ENCODE assay signal across 11 cellular contexts in genomic region chr10:72298774-72299519, GRCh38. TPM values are rescaled to one million over a fixed set of nuclear protein-coding genes. Genes with fewer than 3 reads are reported as not detected.
DNase-seq lines count a peak whose midpoint lies in the region; ATAC-seq, FAIRE-seq and TF ChIP-seq lines count a peak whose summit lies in the region.
"Had no signal": no experiment of that assay in that cellular context is flagged by ENCODE, and none has a peak within 500 bp of the region (broad histone marks: within the 10 kb centered on the region; RNA-seq: fewer than 3 reads in every experiment).

No MANE protein-coding gene starts in this region.

- DNase-seq in left ventricle myocardium superior (peak; percentile 35), Right ventricle myocardium inferior (ENCODE audit: missing footprints) (no peak), caudate nucleus (lab: John Stamatoyannopoulos, UW) (no peak), nephron progenitor cell (no peak), vagina (ENCODE audit: extremely low spot score in 2 of 2) (peak in 1 of 2 donors; percentile 90), cerebellar cortex (ENCODE audit: low spot score) (no peak), GM12892 (ENCODE audit: insufficient read length) (no peak)
- DNase-seq: activated CD4-positive, alpha-beta T cell treated with anti-CD3 and anti-CD28 coated beads, Interleukin-2, amount 50 U/mL, for 4 hours; NCI-H526 treated with DMSO at 0.1 percent for 48 hours had no signal

- TF ChIP-seq CTCF in nephron progenitor cell (IDR thresholded peaks at IDR 0.05) (no peak), vagina (IDR thresholded peaks at IDR 0.05) (no peak)

- no peaks in the 10 kb centered on the region for H3K9me3 Mint-ChIP-seq in nephron progenitor cell

- intact Hi-C loops in left ventricle myocardium superior (cut with micrococcal nuclease) = no loop called here
- intact Hi-C loops in Right ventricle myocardium inferior (cut with DNase I) = loop anchor here (2.0 kb wide), 1 partner anchor 20 kb away; no protein-coding TSS in a partner anchor
- intact Hi-C loops in vagina (cut with DNase I) = no loop called here

- no peaks in the 10 kb centered on the region for H3K36me3 Mint-ChIP-seq in nephron progenitor cell (ENCODE audit: low read depth)

- TF ChIP-seq POLR2A in vagina (IDR thresholded peaks at IDR 0.05) (no peak), GM12892 (IDR thresholded peaks at IDR 0.05; ENCODE audit: low read depth, low read length) (no peak)

- H3K9me3 ChIP-seq in vagina = no peaks in the 10 kb centered on the region

- peaks cover 22% of the 10 kb centered on the region for H3K4me1 ChIP-seq in vagina

- peaks cover 40% of the 10 kb centered on the region for H3K4me1 Mint-ChIP-seq in nephron progenitor cell

- peaks cover 9% of the 10 kb centered on the region for H3K27me3 Mint-ChIP-seq in nephron progenitor cell (ENCODE audit: low read depth, poor library complexity)

- H3K27me3 ChIP-seq in vagina = no peaks in the 10 kb centered on the region

- H3K27ac ChIP-seq in caudate nucleus (ENCODE audit: low read depth, low read length) = peak overlapping the region; percentile 30
- H3K27ac ChIP-seq in vagina = peak overlapping the region; percentile 96
- H3K27ac ChIP-seq: HL-60 had no signal

- no peak overlapping the region for H3K4me3 Mint-ChIP-seq in nephron progenitor cell

- peak overlapping the region; percentile 44 for H3K27ac Mint-ChIP-seq in nephron progenitor cell

- ATAC-seq in left ventricle myocardium superior (no peak), Right ventricle myocardium inferior (no peak), HG02870 (IDR thresholded peaks at IDR 0.05; ENCODE audit: unreplicated experiment) (no peak)

- no peaks in the 10 kb centered on the region for H3K36me3 ChIP-seq in vagina

- H3K4me3 ChIP-seq in vagina = no peak overlapping the region

- FAIRE-seq in GM12892 (lab: Jason Lieb, UNC) = no peak

RNA-seq across cellular contexts. Expression of gene DDIT4, which starts 25.2 kb away (rescaled TPM):
- 64.2 TPM for total RNA-seq in left ventricle myocardium superior
- 71.4 TPM for total RNA-seq in Right ventricle myocardium inferior
- total RNA-seq in vagina = 1,063 TPM
- polyA plus RNA-seq in GM12892 (2012; ENCODE audit: missing spikeins) = 158 TPM

RNA-seq across cellular contexts. Expression of gene DNAJB12, which starts 55.8 kb away (rescaled TPM):
- total RNA-seq in left ventricle myocardium superior (25.9 TPM), Right ventricle myocardium inferior (25.6 TPM), vagina (29.7 TPM)
- 9.9 TPM for polyA plus RNA-seq in GM12892 (2012; ENCODE audit: missing spikeins)

Comparison
In these comparisons a context has a peak if more than half of its experiments do, and no peak if none do; other contexts are left out.
1. RNA of gene DDIT4, which starts 25.2 kb away (total RNA-seq): 1,063 TPM in vagina (single experiment); 71.4 TPM in Right ventricle myocardium inferior (single experiment) and 64.2 TPM in left ventricle myocardium superior (single experiment); every median in the first group is over 10 times any median in the second.